ENCODE assay signal across 8 cellular contexts in the genomic region with DNA sequence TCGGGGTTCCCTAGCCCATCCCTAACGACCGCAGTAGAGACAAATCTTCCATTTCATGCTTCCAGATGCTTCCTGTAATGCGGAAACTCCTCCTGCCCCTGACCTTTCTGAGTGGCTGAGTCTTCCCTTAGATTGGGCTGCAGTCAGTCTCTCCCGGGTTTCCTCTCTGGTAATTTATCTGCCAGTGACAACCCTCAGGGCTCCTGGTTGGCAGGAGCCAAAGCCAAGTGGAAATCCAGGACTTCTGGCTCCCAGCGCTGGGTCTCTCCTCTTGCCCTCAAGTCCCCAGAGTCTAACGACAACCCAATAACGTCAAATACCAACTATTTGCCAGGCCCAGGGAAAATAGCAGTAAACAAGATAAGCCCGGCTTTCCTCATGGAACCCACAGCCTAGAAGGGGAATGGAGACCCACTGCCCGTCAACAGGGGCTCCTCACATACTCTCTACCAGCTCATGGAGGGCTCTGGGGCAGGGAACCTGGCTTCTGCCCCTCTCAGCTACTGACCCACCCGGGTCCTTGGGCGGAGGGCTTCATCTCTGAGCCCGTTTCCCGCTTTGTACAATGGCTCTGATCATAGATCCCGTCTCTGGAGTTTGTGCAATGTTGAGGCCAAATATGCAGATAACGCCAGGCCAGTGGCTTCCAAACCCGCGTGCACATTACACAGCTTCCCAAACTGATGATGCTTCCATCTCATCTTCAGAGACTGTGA. TPM values are rescaled to one million over a fixed set of nuclear protein-coding genes. Genes with fewer than 3 reads are reported as not detected.
DNase-seq lines count a peak whose midpoint lies in the region.

No MANE protein-coding gene starts in this region.

- DNase-seq in DMS153 (lab: John Stamatoyannopoulos, UW) (peak; percentile 21), DMS153 treated with DMSO at 0.1 percent for 48 hours (lab: John Stamatoyannopoulos, UW; ENCODE audit: unreplicated experiment) (no peak), AG20443 (ENCODE audit: low spot score) (no peak), LoVo (ENCODE audit: low spot score) (no peak)
- DNase-seq in activated CD4-positive, alpha-beta memory T cell treated with anti-CD3 and anti-CD28 coated beads, Interleukin-2, amount 10 ng/mL, durations not matched to agents 7 days and 5 days: no peak
- DNase-seq in activated CD4-positive, alpha-beta T cell treated with anti-CD3 and anti-CD28 coated beads, Interleukin-2, amount 50 U/mL, for 1 hour: no peak

- CTCF ChIA-PET in activated CD4-positive, alpha-beta memory T cell treated with anti-CD3 and anti-CD28 coated beads, Interleukin-2, amount 10 ng/mL, durations not matched to agents 7 days and 5 days (lab: Charles Lee): interaction anchor here (0.9 to 2.0 kb wide), 11 partner anchors 9 to 199 kb away, joined by 3 to 26 read pairs (median 5); a partner anchor contains a TSS

- peaks cover 2 to 3% of the 10 kb centered on the region in 2 donors for H3K27me3 ChIP-seq in stomach smooth muscle (ENCODE audit: control insufficient read depth in 1 of 2, insufficient read depth in 2 of 2, low read length in 2 of 2)

- H3K4me1 ChIP-seq in stomach smooth muscle (ENCODE audit: control insufficient read depth, insufficient read depth, low read length): peaks cover 33% of the 10 kb centered on the region

- peaks cover 5% of the 10 kb centered on the region for H3K36me3 Mint-ChIP-seq in activated CD4-positive, alpha-beta memory T cell treated with anti-CD3 and anti-CD28 coated beads, Interleukin-2, amount 10 ng/mL, durations not matched to agents 7 days and 5 days (ENCODE audit: low read depth)

- peaks cover 2% of the 10 kb centered on the region for H3K27me3 Mint-ChIP-seq in activated CD4-positive, alpha-beta memory T cell treated with anti-CD3 and anti-CD28 coated beads, Interleukin-2, amount 10 ng/mL, durations not matched to agents 7 days and 5 days

- peaks cover 67% of the 10 kb centered on the region for H3K4me1 Mint-ChIP-seq in activated CD4-positive, alpha-beta memory T cell treated with anti-CD3 and anti-CD28 coated beads, Interleukin-2, amount 10 ng/mL, durations not matched to agents 7 days and 5 days

- H3K4me3 Mint-ChIP-seq in activated CD4-positive, alpha-beta memory T cell treated with anti-CD3 and anti-CD28 coated beads, Interleukin-2, amount 10 ng/mL, durations not matched to agents 7 days and 5 days: peak overlapping the region; percentile 91

- peak overlapping the region; percentile 89 for H3K27ac ChIP-seq in stomach smooth muscle (ENCODE audit: low read length)

- no peaks in the 10 kb centered on the region for H3K36me3 ChIP-seq in stomach smooth muscle (ENCODE audit: control insufficient read depth in 2 of 2, insufficient read depth in 2 of 2, low read length in 2 of 2)

- POLR2A ChIA-PET in activated CD4-positive, alpha-beta memory T cell treated with anti-CD3 and anti-CD28 coated beads, Interleukin-2, amount 10 ng/mL, durations not matched to agents 7 days and 5 days (lab: Charles Lee): interaction anchor here (0.7 to 6.9 kb wide), 43 partner anchors 8 to 727 kb away, joined by 3 to 109 read pairs (median 6); a partner anchor contains a TSS

- no peaks in the 10 kb centered on the region for H3K9me3 ChIP-seq in stomach smooth muscle (ENCODE audit: control insufficient read depth in 2 of 2, low read length in 2 of 2)

- H3K9ac ChIP-seq in stomach smooth muscle (ENCODE audit: low read length in 2 of 2): peak overlapping the region; percentile 74 to 86

- H3K27ac Mint-ChIP-seq in activated CD4-positive, alpha-beta memory T cell treated with anti-CD3 and anti-CD28 coated beads, Interleukin-2, amount 10 ng/mL, durations not matched to agents 7 days and 5 days: peak overlapping the region; percentile 85

- H3K4me3 ChIP-seq in iPS-11a (ENCODE audit: low read depth, low read length): peak overlapping the region; percentile 75
- peak overlapping the region; percentile 60 to 85 for H3K4me3 ChIP-seq in stomach smooth muscle (ENCODE audit: low read length in 2 of 2)

- no peaks in the 10 kb centered on the region for H3K9me3 Mint-ChIP-seq in activated CD4-positive, alpha-beta memory T cell treated with anti-CD3 and anti-CD28 coated beads, Interleukin-2, amount 10 ng/mL, durations not matched to agents 7 days and 5 days

RNA-seq across cellular contexts. Expression of a gene that starts 1.1 kb away (rescaled TPM):
- 10 to 100 TPM; 53.7 to 55.3 TPM for total RNA-seq in activated CD4-positive, alpha-beta memory T cell treated with anti-CD3 and anti-CD28 coated beads, Interleukin-2, amount 10 ng/mL, durations not matched to agents 7 days and 5 days
